9 cellular contexts compared by ENCODE assay signal in genomic region chr19:1065606-1066109, GRCh38. TPM values are rescaled to one million over a fixed set of nuclear protein-coding genes. Genes with fewer than 3 reads are reported as not detected.
A peak's percentile ranks its signal among the peaks of the same experiment; 100 is the strongest.
DNase-seq lines count a peak whose midpoint lies in the region; ATAC-seq and TF ChIP-seq lines count a peak whose summit lies in the region.
"Had no signal": no experiment of that assay in that cellular context is flagged by ENCODE, and none has a peak within 500 bp of the region (broad histone marks: within the 10 kb centered on the region; RNA-seq: fewer than 3 reads in every experiment).

No MANE protein-coding gene starts in this region.

- peaks cover 38% of the 10 kb centered on the region for H3K36me3 Mint-ChIP-seq in Calu3 (ENCODE audit: insufficient read depth, unreplicated experiment)
- peaks cover 6% of the 10 kb centered on the region for H3K36me3 Mint-ChIP-seq in IgD-negative memory B cell
- no peaks in the 10 kb centered on the region for H3K36me3 Mint-ChIP-seq in natural killer cell

- H3K27ac Mint-ChIP-seq in Calu3 (ENCODE audit: unreplicated experiment): no peak overlapping the region
- peak overlapping the region; percentile 67 to 97 (median 82) for H3K27ac Mint-ChIP-seq in IgD-negative memory B cell
- H3K27ac Mint-ChIP-seq in natural killer cell: peak overlapping the region; percentile 81 to 93

- TF ChIP-seq CTCF in Calu3 (IDR thresholded peaks at IDR 0.05; ENCODE audit: unreplicated experiment) (no peak), natural killer cell (IDR thresholded peaks at IDR 0.05) (no peak), GM13977 (IDR thresholded peaks at IDR 0.05; ENCODE audit: extremely low read depth, insufficient read depth, missing control alignments) (no peak)

- H3K9me3 Mint-ChIP-seq in Calu3 (ENCODE audit: low read depth, unreplicated experiment): no peaks in the 10 kb centered on the region
- no peaks in the 10 kb centered on the region for H3K9me3 Mint-ChIP-seq in IgD-negative memory B cell
- H3K9me3 Mint-ChIP-seq in natural killer cell: no peaks in the 10 kb centered on the region

- ATAC-seq in natural killer cell (no peak), HG03045 (IDR thresholded peaks at IDR 0.05; ENCODE audit: unreplicated experiment) (no peak)

- in situ Hi-C loops in T47D (cut with HindIII; ENCODE audit: low pct_unique_long_range_greater_than_20kb, low sequenced_read_pairs) (no loop called here), GM13977 (cut with MboI; ENCODE audit: low pct_unique_long_range_greater_than_20kb, low sequenced_read_pairs, unreplicated experiment) (no loop called here)

- peak; percentile 32 for DNase-seq in Calu3
- peak; percentile 77 to 78 for DNase-seq in T47D (ENCODE audit: low read depth in 1 of 2, low spot score in 1 of 2)
- no peak for DNase-seq in natural killer cell
- DNase-seq in GM13977 (ENCODE audit: low spot score): no peak
- DNase-seq in foreskin melanocyte: no peak
- no peak for DNase-seq in EL
- DNase-seq: NCI-H1436 had no signal

- CTCF ChIA-PET in Calu3 (lab: Charles Lee): interaction anchor here (2.0 kb wide), 1 partner anchor 9 kb away, joined by 12 read pairs; no protein-coding TSS in a partner anchor

- no TSS peak for BruUV-seq in Calu3 (replicated peaks; lab: Mats Ljungman, UMichigan)

- H3K27me3 Mint-ChIP-seq in Calu3 (ENCODE audit: unreplicated experiment) (no peaks in the 10 kb centered on the region), IgD-negative memory B cell (no peaks in the 10 kb centered on the region), natural killer cell (ENCODE audit: low read depth in 2 of 2) (no peaks in the 10 kb centered on the region)

- intact Hi-C loops in Calu3 (cut with micrococcal nuclease; ENCODE audit: unreplicated experiment) (no loop called here), natural killer cell (cut with micrococcal nuclease) (loop anchor here (5.0 kb wide), 2 partner anchors 33 to 37 kb away; partner anchors contain the start of gene GPX4)

- H3K4me1 Mint-ChIP-seq in Calu3 (ENCODE audit: low read depth, unreplicated experiment) (peaks cover 10% of the 10 kb centered on the region), IgD-negative memory B cell (peaks cover 6 to 24% (median 8%) of the 10 kb centered on the region in 3 donors), natural killer cell (peaks cover 19 to 47% of the 10 kb centered on the region in 2 donors)

- H3K4me3 Mint-ChIP-seq in Calu3 (ENCODE audit: low read depth, unreplicated experiment): peak overlapping the region; percentile 58
- peak overlapping the region; percentile 25 to 85 (median 77) for H3K4me3 Mint-ChIP-seq in IgD-negative memory B cell
- peak overlapping the region; percentile 76 for H3K4me3 Mint-ChIP-seq in natural killer cell

RNA-seq across cellular contexts. Expression of gene ARHGAP45, which starts 1.3 kb away (rescaled TPM):
- total RNA-seq in Calu3 (2022): 10.4 and 12.0 TPM in 2 replicates
- 391 TPM for polyA plus RNA-seq in IgD-negative memory B cell
- total RNA-seq in natural killer cell: 100 to 1,000 TPM; 535 to 601 (median 560) TPM

RNA-seq across cellular contexts. Expression of gene ABCA7, which starts 25.8 kb away (rescaled TPM):
- total RNA-seq in Calu3 (2022) (22.7 and 24.3 TPM in 2 replicates), natural killer cell (100 to 1,000 TPM in 2 of 3 donors, 10 to 100 TPM in 1; 73.3 to 149 (median 121) TPM)
- polyA plus RNA-seq in IgD-negative memory B cell: 21.4 TPM

RNA-seq across cellular contexts. Expression of gene POLR2E, which starts 29.5 kb away (rescaled TPM):
- total RNA-seq in Calu3 (2022): 141 and 144 TPM in 2 replicates
- 237 TPM for polyA plus RNA-seq in IgD-negative memory B cell
- 100 to 1,000 TPM in 1 of 3 donors, 10 to 100 TPM in 2; 77.3 to 105 (median 91.6) TPM for total RNA-seq in natural killer cell

RNA-seq across cellular contexts. Expression of gene GPX4, which starts 38.1 kb away (rescaled TPM):
- total RNA-seq in Calu3 (2022) (246 and 251 TPM in 2 replicates), natural killer cell (100 to 1,000 TPM; 108 to 126 (median 121) TPM)
- polyA plus RNA-seq in IgD-negative memory B cell: 460 TPM

RNA-seq across cellular contexts. Expression of gene CNN2, which starts 39.2 kb away (rescaled TPM):
- 135 and 151 TPM in 2 replicates for total RNA-seq in Calu3 (2022)
- 596 TPM for polyA plus RNA-seq in IgD-negative memory B cell
- 100 to 1,000 TPM; 163 to 276 (median 179) TPM for total RNA-seq in natural killer cell

Comparison
In these comparisons a context has a peak if more than half of its experiments do, and no peak if none do; other contexts are left out.
1. DNase-seq: peak in Calu3 (single experiment) and T47D (2 of 2); none in natural killer cell (single experiment), GM13977 (single experiment), foreskin melanocyte (single experiment) and EL (single experiment).
2. RNA of gene ARHGAP45, which starts 1.3 kb away (total RNA-seq): 535 to 601 TPM in natural killer cell; 10.4 to 12.0 TPM in Calu3; every median in the first group is over 10 times any median in the second.
3. Peak in every context shown above with its lines, with median percentiles within 50 percentile points of each other: H3K4me3 Mint-ChIP-seq.